In the genomic region with DNA sequence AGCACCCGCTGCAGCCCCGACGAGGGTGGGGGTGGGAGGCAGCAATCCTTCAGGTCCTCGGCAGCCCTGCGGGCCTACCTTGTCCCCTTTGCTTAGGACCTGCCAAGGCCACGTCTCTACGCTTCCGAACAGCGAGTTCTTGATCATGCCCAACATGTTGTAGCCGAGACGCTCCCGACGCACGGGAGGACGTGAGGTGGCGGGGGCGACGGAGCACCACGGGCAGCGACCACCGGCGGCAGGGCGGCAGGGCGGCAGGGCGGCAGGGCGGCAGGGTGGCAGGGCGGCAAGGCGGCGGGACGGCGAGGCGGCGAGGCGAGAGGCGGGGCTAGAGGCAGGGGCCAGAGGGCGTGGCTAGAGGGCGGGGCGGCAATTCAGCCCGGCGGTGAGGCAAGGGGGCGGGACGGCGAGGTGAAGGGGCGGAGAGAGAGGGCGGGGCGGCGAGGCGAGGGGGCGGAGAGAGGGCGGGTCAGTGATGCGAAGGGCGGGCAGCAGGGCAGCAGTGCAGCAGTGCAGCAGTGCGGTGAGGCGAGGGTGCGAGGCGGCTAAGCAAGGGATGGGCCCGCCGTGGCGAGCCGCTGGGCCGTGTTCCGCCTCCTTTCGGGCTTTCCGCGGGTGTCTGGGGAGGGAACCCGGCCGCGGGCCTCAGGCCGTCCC, we compare ENCODE assay signal across 1 cellular context.
A peak's percentile ranks its signal among the peaks of the same experiment; 100 is the strongest.
TF ChIP-seq lines count a peak whose summit lies in the region.

Gene HEBP1 (minus strand): TSS at position 307 of the 657 bp plus-strand sequence. CDS start 151 bp downstream, at position 156.

TF ChIP-seq in WTC11, 78 proteins besides CTCF, POLR2A, EP300 and RAD21 (continued from another document):
- TF ChIP-seq ZBTB43 (CRISPR knock-in tag; IDR thresholded peaks at IDR 0.05) (no peak), EMX1 (CRISPR knock-in tag; IDR thresholded peaks at IDR 0.05) (no peak), RORB (CRISPR knock-in tag; IDR thresholded peaks at IDR 0.05) (no peak), HMGXB4 (CRISPR knock-in tag; IDR thresholded peaks at IDR 0.05) (peak; percentile 49; the same call in 1 of the 2 replicates), RELA (CRISPR knock-in tag; IDR thresholded peaks at IDR 0.05; ENCODE audit: borderline replicate concordance) (peak; percentile 91), SOX15 (CRISPR knock-in tag; IDR thresholded peaks at IDR 0.05) (no peak), ZMAT4 (CRISPR knock-in tag; IDR thresholded peaks at IDR 0.05) (no peak), SMAD4 (CRISPR knock-in tag; IDR thresholded peaks at IDR 0.05) (no peak), NFATC4 (CRISPR knock-in tag; IDR thresholded peaks at IDR 0.05) (no peak)
- TF ChIP-seq, protein P1, sequence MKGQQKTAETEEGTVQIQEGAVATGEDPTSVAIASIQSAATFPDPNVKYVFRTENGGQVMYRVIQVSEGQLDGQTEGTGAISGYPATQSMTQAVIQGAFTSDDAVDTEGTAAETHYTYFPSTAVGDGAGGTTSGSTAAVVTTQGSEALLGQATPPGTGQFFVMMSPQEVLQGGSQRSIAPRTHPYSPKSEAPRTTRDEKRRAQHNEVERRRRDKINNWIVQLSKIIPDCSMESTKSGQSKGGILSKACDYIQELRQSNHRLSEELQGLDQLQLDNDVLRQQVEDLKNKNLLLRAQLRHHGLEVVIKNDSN (CRISPR knock-in tag; IDR thresholded peaks at IDR 0.05), result no peak
TF ChIP-seq in WTC11: peak in this region for 20.
